21 cellular contexts compared by ENCODE assay signal in the genomic region with DNA sequence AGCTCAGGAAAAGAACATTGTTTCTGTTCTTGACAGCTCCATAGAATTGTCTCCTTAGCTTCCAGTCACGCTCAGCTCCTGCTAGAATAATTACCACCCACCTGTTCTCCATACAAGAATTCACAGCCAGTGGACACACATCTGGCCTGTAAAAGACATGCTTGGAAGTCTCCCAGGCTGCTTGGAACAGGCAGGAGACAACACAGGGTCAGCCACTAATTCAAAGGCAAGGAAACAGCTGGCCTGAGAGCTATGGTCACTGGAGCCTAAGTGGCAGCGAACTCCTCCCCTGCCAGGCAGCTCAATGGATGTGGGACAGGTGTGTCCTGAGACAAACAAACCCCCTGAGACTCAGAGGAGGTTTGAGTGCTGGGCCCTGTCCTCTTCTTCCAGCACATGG. TPM values are rescaled to one million over a fixed set of nuclear protein-coding genes. Genes with fewer than 3 reads are reported as not detected.
A peak's percentile ranks its signal among the peaks of the same experiment; 100 is the strongest.
DNase-seq lines count a peak whose midpoint lies in the region; ATAC-seq and TF ChIP-seq lines count a peak whose summit lies in the region.
"Had no signal": no experiment of that assay in that cellular context is flagged by ENCODE, and none has a peak within 500 bp of the region (broad histone marks: within the 10 kb centered on the region; RNA-seq: fewer than 3 reads in every experiment).

No MANE protein-coding gene starts in this region.

- no peak for ATAC-seq in natural killer cell treated with Interleukin-12 subunit alpha and Interleukin-12 subunit beta and Interleukin-15 and Interleukin-18, amount 100 ng/mL, for 72 hours
- ATAC-seq in natural killer cell (no peak), left ventricle myocardium superior (peak; percentile 56)
- no peak for ATAC-seq in CD4-positive, alpha-beta T cell (ENCODE audit: poor library complexity)
- ATAC-seq: activated CD8-positive, alpha-beta T cell treated with anti-CD3 and anti-CD28 coated beads, Interleukin-2, amount 10 ng/mL, durations not matched to agents 7 days and 5 days; CD8-positive, alpha-beta T cell; stimulated activated memory B cell treated with anti-CD40 and anti-IgM and Interleukin-4, amounts not matched to agents 10 μg/mL and 1 μg/mL and 100 μg/mL, for 72 hours had no signal

- peaks cover 5 to 10% of the 10 kb centered on the region in 2 donors for H3K4me1 Mint-ChIP-seq in natural killer cell treated with Interleukin-12 subunit alpha and Interleukin-12 subunit beta and Interleukin-15 and Interleukin-18, amount 100 ng/mL, for 72 hours (ENCODE audit: low read depth in 2 of 2)
- peaks cover 6 to 33% of the 10 kb centered on the region in 2 donors for H3K4me1 Mint-ChIP-seq in natural killer cell
- no peaks in the 10 kb centered on the region for H3K4me1 Mint-ChIP-seq in CD4-positive, alpha-beta T cell (ENCODE audit: low read depth)
- no peaks in the 10 kb centered on the region for H3K4me1 Mint-ChIP-seq in activated CD4-positive, alpha-beta memory T cell treated with anti-CD3 and anti-CD28 coated beads for 36 hours (ENCODE audit: low read depth)
- H3K4me1 Mint-ChIP-seq: stimulated activated memory B cell treated with anti-CD40 and anti-IgM and Interleukin-4, amounts not matched to agents 10 μg/mL and 1 μg/mL and 100 μg/mL, for 72 hours had no signal

- H3K9me3 ChIP-seq in CD4-positive, alpha-beta T cell (ENCODE audit: control insufficient read depth, low read length): no peaks in the 10 kb centered on the region

- POLR2A ChIA-PET in CD4-positive, alpha-beta T cell (lab: Charles Lee): interaction anchor here (1.0 kb wide), 1 partner anchor 16 kb away, joined by 3 read pairs; no protein-coding TSS in a partner anchor
- POLR2A ChIA-PET in activated CD4-positive, alpha-beta memory T cell treated with anti-CD3 and anti-CD28 coated beads for 36 hours (lab: Charles Lee): no interaction called here

- no peak for TF ChIP-seq CTCF in natural killer cell (IDR thresholded peaks at IDR 0.05)
- TF ChIP-seq CTCF in CD4-positive, alpha-beta T cell (IDR thresholded peaks at IDR 0.05): no peak

- H3K36me3 Mint-ChIP-seq in natural killer cell treated with Interleukin-12 subunit alpha and Interleukin-12 subunit beta and Interleukin-15 and Interleukin-18, amount 100 ng/mL, for 72 hours: no peaks in the 10 kb centered on the region
- no peaks in the 10 kb centered on the region for H3K36me3 Mint-ChIP-seq in natural killer cell
- no peaks in the 10 kb centered on the region for H3K36me3 Mint-ChIP-seq in CD4-positive, alpha-beta T cell (ENCODE audit: low read depth)
- no peaks in the 10 kb centered on the region for H3K36me3 Mint-ChIP-seq in activated CD4-positive, alpha-beta memory T cell treated with anti-CD3 and anti-CD28 coated beads for 36 hours
- H3K36me3 Mint-ChIP-seq: CD8-positive, alpha-beta T cell; stimulated activated memory B cell treated with anti-CD40 and anti-IgM and Interleukin-4, amounts not matched to agents 10 μg/mL and 1 μg/mL and 100 μg/mL, for 72 hours had no signal

- H3K27ac Mint-ChIP-seq in natural killer cell treated with Interleukin-12 subunit alpha and Interleukin-12 subunit beta and Interleukin-15 and Interleukin-18, amount 100 ng/mL, for 72 hours: no peak overlapping the region
- no peak overlapping the region for H3K27ac Mint-ChIP-seq in natural killer cell
- H3K27ac Mint-ChIP-seq in CD4-positive, alpha-beta T cell: no peak overlapping the region
- no peak overlapping the region for H3K27ac Mint-ChIP-seq in activated CD4-positive, alpha-beta memory T cell treated with anti-CD3 and anti-CD28 coated beads for 36 hours
- H3K27ac Mint-ChIP-seq: activated CD8-positive, alpha-beta T cell treated with anti-CD3 and anti-CD28 coated beads, Interleukin-2, amount 10 ng/mL, durations not matched to agents 7 days and 5 days; activated T-cell treated with anti-CD3 and anti-CD28 coated beads, Interleukin-2, amount 50 U/mL, for 24 hours; CD8-positive, alpha-beta T cell; stimulated activated memory B cell treated with anti-CD40 and anti-IgM and Interleukin-4, amounts not matched to agents 10 μg/mL and 1 μg/mL and 100 μg/mL, for 72 hours had no signal

- no peak overlapping the region for H3K4me3 Mint-ChIP-seq in natural killer cell treated with Interleukin-12 subunit alpha and Interleukin-12 subunit beta and Interleukin-15 and Interleukin-18, amount 100 ng/mL, for 72 hours
- H3K4me3 Mint-ChIP-seq in natural killer cell: no peak overlapping the region
- H3K4me3 Mint-ChIP-seq in CD4-positive, alpha-beta T cell: no peak overlapping the region
- H3K4me3 Mint-ChIP-seq in activated CD4-positive, alpha-beta memory T cell treated with anti-CD3 and anti-CD28 coated beads for 36 hours: no peak overlapping the region
- H3K4me3 Mint-ChIP-seq: activated CD8-positive, alpha-beta T cell treated with anti-CD3 and anti-CD28 coated beads, Interleukin-2, amount 10 ng/mL, durations not matched to agents 7 days and 5 days; activated T-cell treated with anti-CD3 and anti-CD28 coated beads, Interleukin-2, amount 50 U/mL, for 24 hours; CD8-positive, alpha-beta T cell; nephron progenitor cell; stimulated activated memory B cell treated with anti-CD40 and anti-IgM and Interleukin-4, amounts not matched to agents 10 μg/mL and 1 μg/mL and 100 μg/mL, for 72 hours had no signal

- peaks cover 0 to 5% of the 10 kb centered on the region in 2 donors for H3K27me3 Mint-ChIP-seq in natural killer cell treated with Interleukin-12 subunit alpha and Interleukin-12 subunit beta and Interleukin-15 and Interleukin-18, amount 100 ng/mL, for 72 hours
- H3K27me3 Mint-ChIP-seq in natural killer cell (ENCODE audit: low read depth in 2 of 2): peaks cover 0 to 9% of the 10 kb centered on the region in 2 donors
- H3K27me3 Mint-ChIP-seq in CD4-positive, alpha-beta T cell: peaks cover 4% of the 10 kb centered on the region
- peaks cover 3% of the 10 kb centered on the region for H3K27me3 Mint-ChIP-seq in activated CD4-positive, alpha-beta memory T cell treated with anti-CD3 and anti-CD28 coated beads for 36 hours

- CTCF ChIA-PET in CD4-positive, alpha-beta T cell (lab: Charles Lee): interaction anchor here (1.5 kb wide), 1 partner anchor 26 kb away, joined by 3 read pairs; no protein-coding TSS in a partner anchor
- CTCF ChIA-PET in activated CD4-positive, alpha-beta memory T cell treated with anti-CD3 and anti-CD28 coated beads for 36 hours (lab: Charles Lee): interaction anchor here (0.5 to 1.2 kb wide), 2 partner anchors 17 to 612 kb away, joined by 3 read pairs; no protein-coding TSS in a partner anchor

- H3K27ac ChIP-seq in CD4-positive, alpha-beta T cell (ENCODE audit: low read depth, low read length): no peak overlapping the region
- H3K27ac ChIP-seq: dorsolateral prefrontal cortex, epithelial cell of prostate, KMS-11 had no signal

- peak; percentile 28 for DNase-seq in natural killer cell treated with Interleukin-12 subunit alpha and Interleukin-12 subunit beta and Interleukin-15 and Interleukin-18, amount 100 ng/mL, for 72 hours (ENCODE audit: low spot score)
- DNase-seq in natural killer cell (no peak), NCI-H69 (lab: John Stamatoyannopoulos, UW) (peak; percentile 89), left ventricle myocardium superior (peak; percentile 46), head of caudate nucleus (no peak)
- no peak for DNase-seq in CD4-positive, alpha-beta T cell
- DNase-seq in activated CD4-positive, alpha-beta memory T cell treated with anti-CD3 and anti-CD28 coated beads for 36 hours: no peak
- DNase-seq: activated CD4-positive, CD25-positive, alpha-beta regulatory T cell; activated CD8-positive, alpha-beta T cell treated with anti-CD3 and anti-CD28 coated beads, Interleukin-2, amount 10 ng/mL, durations not matched to agents 7 days and 5 days; activated naive CD4-positive, alpha-beta T cell; activated T-cell treated with anti-CD3 and anti-CD28 coated beads, Interleukin-2, amount 50 U/mL, for 24 hours; amniotic stem cell; caudate nucleus; CD8-positive, alpha-beta T cell; dorsolateral prefrontal cortex; NCI-H2081; nephron progenitor cell; T-helper 9 cell had no signal

- no peaks in the 10 kb centered on the region for H3K9me3 Mint-ChIP-seq in natural killer cell treated with Interleukin-12 subunit alpha and Interleukin-12 subunit beta and Interleukin-15 and Interleukin-18, amount 100 ng/mL, for 72 hours
- no peaks in the 10 kb centered on the region for H3K9me3 Mint-ChIP-seq in natural killer cell
- no peaks in the 10 kb centered on the region for H3K9me3 Mint-ChIP-seq in CD4-positive, alpha-beta T cell
- no peaks in the 10 kb centered on the region for H3K9me3 Mint-ChIP-seq in activated CD4-positive, alpha-beta memory T cell treated with anti-CD3 and anti-CD28 coated beads for 36 hours
- H3K9me3 Mint-ChIP-seq: activated T-cell treated with anti-CD3 and anti-CD28 coated beads, Interleukin-2, amount 50 U/mL, for 24 hours; CD8-positive, alpha-beta T cell; nephron progenitor cell; stimulated activated memory B cell treated with anti-CD40 and anti-IgM and Interleukin-4, amounts not matched to agents 10 μg/mL and 1 μg/mL and 100 μg/mL, for 72 hours had no signal

- intact Hi-C loops in natural killer cell (cut with micrococcal nuclease) (no loop called here), left ventricle myocardium superior (cut with micrococcal nuclease) (no loop called here), head of caudate nucleus (cut with DNase I) (no loop called here)
- intact Hi-C loops in CD4-positive, alpha-beta T cell (cut with DNase I, micrococcal nuclease): no loop called here
- intact Hi-C loops in activated CD4-positive, alpha-beta memory T cell treated with anti-CD3 and anti-CD28 coated beads for 36 hours (cut with micrococcal nuclease): no loop called here

- H3K27me3 ChIP-seq in CD4-positive, alpha-beta T cell (ENCODE audit: control insufficient read depth, insufficient read depth, low read length): no peaks in the 10 kb centered on the region

RNA-seq across cellular contexts. Expression of a gene that starts 22.9 kb away (rescaled TPM):
- under 1 TPM; 0.55 to 0.73 TPM for total RNA-seq in natural killer cell treated with Interleukin-12 subunit alpha and Interleukin-12 subunit beta and Interleukin-15 and Interleukin-18, amount 100 ng/mL, for 72 hours
- 1 to 10 TPM; 2.1 to 3.7 (median 3.0) TPM for total RNA-seq in natural killer cell
- 16.0 TPM for total RNA-seq in left ventricle myocardium superior
- under 1 TPM; 0.45 to 0.47 TPM for total RNA-seq in CD4-positive, alpha-beta T cell
- total RNA-seq in activated CD4-positive, alpha-beta memory T cell treated with anti-CD3 and anti-CD28 coated beads for 36 hours: under 1 TPM; 0.10 to 0.31 TPM

Comparison
In these comparisons a context has a peak if more than half of its experiments do, and no peak if none do; other contexts are left out.
1. DNase-seq: peak in natural killer cell treated with Interleukin-12 subunit alpha and Interleukin-12 subunit beta and Interleukin-15 and Interleukin-18, amount 100 ng/mL, for 72 hours (single experiment), NCI-H69 (single experiment) and left ventricle myocardium superior (single experiment); none in natural killer cell (single experiment), CD4-positive, alpha-beta T cell (0 of 10), head of caudate nucleus (0 of 42) and activated CD4-positive, alpha-beta memory T cell treated with anti-CD3 and anti-CD28 coated beads for 36 hours (single experiment).